In genomic region chr7:28811990-28812389, GRCh38 we compare ENCODE assay signal across 1 cellular context.
TF ChIP-seq lines count a peak whose summit lies in the region.

No MANE protein-coding gene starts in this region.

TF ChIP-seq in SK-N-SH, 30 proteins besides CTCF, POLR2A, EP300 and RAD21 (continued from another document):
- TF ChIP-seq REST (IDR thresholded peaks at IDR 0.05; ENCODE audit: low read depth, low read length) (no peak), MEF2A (IDR thresholded peaks at IDR 0.05; ENCODE audit: borderline replicate concordance, low read depth) (peak; percentile 20; the same call in 1 of the 2 replicates), FOXM1 (IDR thresholded peaks at IDR 0.05; ENCODE audit: low read depth) (no peak)
TF ChIP-seq in SK-N-SH: peak in this region for 5.
